Comparison of ENCODE assay signal across 14 cellular contexts in the genomic region with DNA sequence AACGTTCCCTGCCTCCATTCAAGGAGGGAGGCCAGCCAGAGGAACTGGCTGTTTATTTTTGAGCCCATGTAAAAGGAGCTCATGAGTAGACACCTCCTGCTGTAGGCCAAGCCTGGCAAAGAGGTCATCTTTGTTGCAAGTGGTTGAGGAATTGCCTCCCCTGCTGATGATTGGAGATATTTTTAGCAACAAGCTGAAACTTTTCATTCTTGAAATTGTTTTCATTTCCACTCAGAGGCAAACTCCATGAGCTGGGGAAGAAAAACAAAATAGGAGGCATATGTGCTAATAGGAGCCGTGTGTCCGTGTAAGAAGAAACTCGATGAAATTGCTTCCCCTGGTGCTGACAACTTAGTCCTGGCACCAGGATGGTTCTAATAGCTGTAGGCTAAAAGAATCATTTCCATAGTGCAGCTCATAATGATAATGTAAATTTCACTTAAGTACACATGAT.
DNase-seq lines count a peak whose midpoint lies in the region; ATAC-seq and TF ChIP-seq lines count a peak whose summit lies in the region.
"Had no signal": no experiment of that assay in that cellular context is flagged by ENCODE, and none has a peak within 500 bp of the region (broad histone marks: within the 10 kb centered on the region; RNA-seq: fewer than 3 reads in every experiment).

No MANE protein-coding gene starts in this region.

- intact Hi-C loops in posterior vena cava (cut with DNase I): no loop called here

- no peaks in the 10 kb centered on the region for H3F3A ChIP-seq in SK-N-SH (replicated peaks; ENCODE audit: insufficient read depth)
- no peaks in the 10 kb centered on the region for H3F3A ChIP-seq in smooth muscle cell (ENCODE audit: low read depth)

- CTCF ChIA-PET in SK-N-SH (lab: Yijun Ruan, JAX): interaction anchor here (1.1 kb wide), 1 partner anchor 16 kb away, joined by 3 read pairs; no protein-coding TSS in a partner anchor

- ATAC-seq in GM21529 (IDR thresholded peaks at IDR 0.05; ENCODE audit: unreplicated experiment) (no peak), HG02981 (IDR thresholded peaks at IDR 0.05; ENCODE audit: unreplicated experiment) (no peak)
- ATAC-seq: activated T-cell treated with anti-CD3 and anti-CD28 coated beads, Interleukin-2, amount 50 U/mL, for 4 hours; foreskin keratinocyte had no signal

- H3K9me2 ChIP-seq in SK-N-SH: no peaks in the 10 kb centered on the region

- H3K4me2 ChIP-seq in SK-N-SH (no peak overlapping the region), smooth muscle cell (peak overlapping the region; percentile 13)

- H2AFZ ChIP-seq in SK-N-SH (ENCODE audit: low read depth) (no peak overlapping the region), smooth muscle cell (ENCODE audit: low read depth) (peak overlapping the region; percentile 47)
- H2AFZ ChIP-seq: parathyroid adenoma had no signal

- no peak overlapping the region for H3K9ac ChIP-seq in SK-N-SH
- no peak overlapping the region for H3K9ac ChIP-seq in smooth muscle cell (ENCODE audit: low read depth)
- H3K9ac ChIP-seq: parathyroid adenoma had no signal

- H3K4me1 ChIP-seq in SK-N-SH (ENCODE audit: control insufficient read depth in 1 of 2, insufficient read depth in 2 of 2, low read depth in 1 of 2, low read length in 1 of 2) (no peaks in the 10 kb centered on the region; a peak in 2 of 4 replicates), smooth muscle cell (ENCODE audit: low read depth) (no peaks in the 10 kb centered on the region)
- H3K4me1 ChIP-seq: foreskin keratinocyte, parathyroid adenoma had no signal

- no peaks in the 10 kb centered on the region for H3K79me2 ChIP-seq in SK-N-SH (ENCODE audit: insufficient read depth)
- no peaks in the 10 kb centered on the region for H3K79me2 ChIP-seq in smooth muscle cell (ENCODE audit: low read depth)
- H3K79me2 ChIP-seq: parathyroid adenoma had no signal

- 66% methylated on average over 4 of the region's 4 CpGs for WGBS in SK-N-SH (ENCODE audit: low lambda C conversion rate)
- 64% methylated on average over 4 of the region's 4 CpGs for WGBS in smooth muscle cell (ENCODE audit: low lambda C conversion rate)

- no peaks in the 10 kb centered on the region for H3K36me3 ChIP-seq in SK-N-SH (replicated peaks in 1 of 2; ENCODE audit: control insufficient read depth in 1 of 2, insufficient read depth in 2 of 2, low read length in 1 of 2)
- H3K36me3 ChIP-seq in smooth muscle cell (ENCODE audit: low read depth): no peaks in the 10 kb centered on the region

- in situ Hi-C loops in GM13976 (cut with MboI; ENCODE audit: low sequenced_read_pairs, unreplicated experiment): no loop called here

- no peaks in the 10 kb centered on the region for H3K27me3 ChIP-seq in SK-N-SH (ENCODE audit: insufficient read depth)
- H3K27me3 ChIP-seq in smooth muscle cell (ENCODE audit: low read depth): no peaks in the 10 kb centered on the region
- H3K27me3 ChIP-seq: foreskin keratinocyte had no signal

- H3K9me3 ChIP-seq in SK-N-SH (no peaks in the 10 kb centered on the region), smooth muscle cell (replicated peaks; ENCODE audit: low read depth) (no peaks in the 10 kb centered on the region)

- DNase-seq in GM04503 (ENCODE audit: low read depth): peak; percentile 77
- no peak for DNase-seq in SK-N-SH
- peak; percentile 37 for DNase-seq in fibroblast of pulmonary artery (ENCODE audit: low read depth)
- no peak for DNase-seq in smooth muscle cell (lab: John Stamatoyannopoulos, UW; ENCODE audit: unreplicated experiment)
- DNase-seq in GM13976 (ENCODE audit: low spot score): no peak
- no peak for DNase-seq in posterior vena cava (ENCODE audit: low spot score)
- DNase-seq: activated CD4-positive, alpha-beta T cell treated with anti-CD3 and anti-CD28 coated beads, Interleukin-2, amount 10 ng/mL, durations not matched to agents 24 days and 14 days; activated T-cell treated with anti-CD3 and anti-CD28 coated beads, Interleukin-2, amount 50 U/mL, for 4 hours; foreskin keratinocyte; KG1; midbrain had no signal

- POLR2A ChIA-PET in SK-N-SH (lab: Yijun Ruan, JAX): no interaction called here

- H3K27ac ChIP-seq in SK-N-SH (ENCODE audit: low read depth in 2 of 2, low read length in 1 of 2) (peak overlapping the region in 1 of 2 experiments; percentile 43; a peak in 1 of 4 replicates), smooth muscle cell (ENCODE audit: low read depth) (no peak overlapping the region)
- H3K27ac ChIP-seq: foreskin keratinocyte, parathyroid adenoma had no signal

- TF ChIP-seq CTCF in SK-N-SH (IDR thresholded peaks at IDR 0.05) (peak; percentile 6; the same call in 1 of the 2 replicates), fibroblast of pulmonary artery (IDR thresholded peaks at IDR 0.05; ENCODE audit: low read length, missing control alignments) (no peak), smooth muscle cell (IDR thresholded peaks at IDR 0.05; ENCODE audit: borderline replicate concordance, insufficient read depth, poor library complexity, severe bottlenecking) (no peak), GM13976 (IDR thresholded peaks at IDR 0.05; ENCODE audit: borderline replicate concordance, control extremely low read depth, extremely low read depth, insufficient read depth, missing control alignments) (no peak)

- H4K20me1 ChIP-seq in SK-N-SH (ENCODE audit: insufficient read depth): no peaks in the 10 kb centered on the region
- H4K20me1 ChIP-seq in smooth muscle cell (ENCODE audit: low read depth): no peaks in the 10 kb centered on the region

- TF ChIP-seq RAD21 in SK-N-SH (IDR thresholded peaks at IDR 0.05; ENCODE audit: low read length): no peak

- H3K4me3 ChIP-seq in SK-N-SH (ENCODE audit: low read depth in 2 of 2, low read length in 1 of 2) (no peak overlapping the region), fibroblast of pulmonary artery (replicated peaks; ENCODE audit: low read depth, low read length) (no peak overlapping the region), smooth muscle cell (no peak overlapping the region)

- TF ChIP-seq EP300 in SK-N-SH (IDR thresholded peaks at IDR 0.05; ENCODE audit: borderline replicate concordance in 1 of 2, low read depth in 1 of 2, low read length in 1 of 2): peak in 1 of 2 experiments; percentile 43; a peak in 1 of 4 replicates

TF ChIP-seq in SK-N-SH, 30 proteins besides CTCF, POLR2A, EP300 and RAD21:
- TF ChIP-seq RFX5 (IDR thresholded peaks at IDR 0.05; ENCODE audit: low read length) (no peak), NRF1 (IDR thresholded peaks at IDR 0.05; ENCODE audit: low read depth, low read length) (no peak), MEF2A (IDR thresholded peaks at IDR 0.05; ENCODE audit: borderline replicate concordance, low read depth) (peak; percentile 83; the same call in 1 of the 2 replicates), TCF12 (IDR thresholded peaks at IDR 0.05) (peak; percentile 39; the same call in 1 of the 2 replicates)

Comparison
In these comparisons a context has a peak if more than half of its experiments do, and no peak if none do; other contexts are left out.
1. DNase-seq: peak in GM04503 (single experiment) and fibroblast of pulmonary artery (single experiment); none in SK-N-SH (single experiment), smooth muscle cell (single experiment), GM13976 (single experiment) and posterior vena cava (single experiment).